ENCODE assay signal across 23 cellular contexts in the genomic region with DNA sequence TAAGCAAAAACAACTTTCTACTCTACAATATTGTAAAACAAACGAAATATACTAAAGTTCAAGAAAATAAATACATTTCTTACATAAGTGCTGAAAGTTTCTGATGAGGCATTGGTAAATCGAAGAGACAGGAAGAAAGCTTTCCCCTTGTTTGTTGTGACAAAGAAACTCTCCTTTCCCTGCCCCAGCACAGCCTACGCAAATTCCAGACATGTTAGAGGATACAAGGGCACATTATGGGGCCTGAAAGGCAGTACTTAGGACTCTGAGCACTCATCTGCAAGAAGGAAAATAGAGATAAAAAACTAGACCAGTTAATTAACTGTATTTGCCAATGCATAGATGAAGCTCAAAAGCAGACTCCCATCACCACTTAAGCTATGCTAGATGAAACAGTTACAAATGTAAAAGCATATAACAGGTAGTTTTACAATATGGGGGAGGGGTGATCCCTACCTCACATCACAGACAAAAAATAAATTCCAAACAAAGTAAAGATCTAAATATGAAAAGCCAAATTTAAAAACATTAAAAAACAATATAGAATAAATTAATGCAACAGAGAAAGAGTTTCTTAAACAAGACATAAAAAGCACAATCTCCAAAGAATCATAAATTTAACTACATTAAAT. TPM values are rescaled to one million over a fixed set of nuclear protein-coding genes. Genes with fewer than 3 reads are reported as not detected.
DNase-seq lines count a peak whose midpoint lies in the region; ATAC-seq and TF ChIP-seq lines count a peak whose summit lies in the region.
"Had no signal": no experiment of that assay in that cellular context is flagged by ENCODE, and none has a peak within 500 bp of the region (broad histone marks: within the 10 kb centered on the region; RNA-seq: fewer than 3 reads in every experiment).

No MANE protein-coding gene starts in this region.

- peaks cover 13% of the 10 kb centered on the region for H3K4me1 Mint-ChIP-seq in HFFc6 (ENCODE audit: low read depth)
- H3K4me1 Mint-ChIP-seq in MCF 10A (ENCODE audit: insufficient read depth, unreplicated experiment) = no peaks in the 10 kb centered on the region

- DNase-seq in HFFc6 (peak; percentile 8), MCF 10A (ENCODE audit: unreplicated experiment) (peak; percentile 20), hepatic stellate cell (ENCODE audit: low spot score) (peak; percentile 25), smooth muscle cell of the brain vasculature (ENCODE audit: low read depth, low spot score) (peak; percentile 15), H7 (no peak)
- DNase-seq: activated CD8-positive, alpha-beta memory T cell treated with anti-CD3 and anti-CD28 coated beads, Interleukin-2, amount 10 ng/mL, durations not matched to agents 7 days and 5 days; activated effector memory CD4-positive, alpha-beta T cell treated with Interleukin-2 at 50 U/mL for 16 hours; amygdala; cortex of kidney; erythroblast; Kasumi-1; left cardiac atrium; NCI-H1436; NCI-H226; ovary; small intestine; stimulated activated naive B cell treated with anti-CD40 and anti-IgM and Interleukin-4, amounts not matched to agents 10 μg/mL and 1 μg/mL and 100 μg/mL, for 72 hours; T-helper 1 cell; trophoblast cell had no signal

- H3K4me3 Mint-ChIP-seq in HFFc6 (no peak overlapping the region), MCF 10A (ENCODE audit: unreplicated experiment) (no peak overlapping the region)
- H3K4me3 Mint-ChIP-seq: activated CD8-positive, alpha-beta memory T cell treated with anti-CD3 and anti-CD28 coated beads, Interleukin-2, amount 10 ng/mL, durations not matched to agents 7 days and 5 days; stimulated activated naive B cell treated with anti-CD40 and anti-IgM and Interleukin-4, amounts not matched to agents 10 μg/mL and 1 μg/mL and 100 μg/mL, for 72 hours had no signal

- H3K27ac Mint-ChIP-seq in HFFc6 = peak overlapping the region; percentile 19; the same call in 1 of the 2 replicates
- no peak overlapping the region for H3K27ac Mint-ChIP-seq in MCF 10A (ENCODE audit: low read depth, unreplicated experiment)
- H3K27ac Mint-ChIP-seq: activated CD8-positive, alpha-beta memory T cell treated with anti-CD3 and anti-CD28 coated beads, Interleukin-2, amount 10 ng/mL, durations not matched to agents 7 days and 5 days; stimulated activated naive B cell treated with anti-CD40 and anti-IgM and Interleukin-4, amounts not matched to agents 10 μg/mL and 1 μg/mL and 100 μg/mL, for 72 hours had no signal

- CTCF ChIA-PET in MCF 10A (lab: Yijun Ruan, JAX) = interaction anchor here (0.5 to 1.4 kb wide), 7 partner anchors 9 to 88 kb away, joined by 3 to 19 read pairs (median 3); no protein-coding TSS in a partner anchor

- H3K36me3 ChIP-seq in H7 (replicated peaks; ENCODE audit: control insufficient read depth, insufficient read depth, low read length) = no peaks in the 10 kb centered on the region; the same call in 1 of the 2 replicates
- H3K36me3 ChIP-seq: ovary had no signal

- BruUV-seq in MCF 10A (replicated peaks; lab: Mats Ljungman, UMichigan) = no TSS peak

- H3K4me3 ChIP-seq in H7 (ENCODE audit: insufficient read depth, low read depth, low read length) = no peak overlapping the region
- H3K4me3 ChIP-seq: BLaER1 treated with 17β-estradiol and CSF1 and Interleukin-3, amounts not matched to agents 10 nM and 100 nM; hepatocyte; ovary had no signal

- no peaks in the 10 kb centered on the region for H3K27me3 ChIP-seq in H7 (ENCODE audit: control insufficient read depth, insufficient read depth, low read length)
- H3K27me3 ChIP-seq: BLaER1 treated with 17β-estradiol and CSF1 and Interleukin-3, amounts not matched to agents 10 nM and 100 nM; hepatocyte; ovary had no signal

- POLR2A ChIA-PET in MCF 10A (lab: Yijun Ruan, JAX) = interaction anchor here (0.5 to 2.4 kb wide), 5 partner anchors 8 to 818 kb away, joined by 3 to 11 read pairs (median 3); a partner anchor contains a TSS

- intact Hi-C loops in MCF 10A (cut with micrococcal nuclease) = no loop called here

- H3K36me3 Mint-ChIP-seq in HFFc6 (ENCODE audit: low read depth) = no peaks in the 10 kb centered on the region
- no peaks in the 10 kb centered on the region for H3K36me3 Mint-ChIP-seq in MCF 10A (ENCODE audit: insufficient read depth, unreplicated experiment)

- H3K27me3 Mint-ChIP-seq in HFFc6 (ENCODE audit: insufficient read depth) = peaks cover 2% of the 10 kb centered on the region; the same call in 1 of the 2 replicates
- no peaks in the 10 kb centered on the region for H3K27me3 Mint-ChIP-seq in MCF 10A (ENCODE audit: insufficient read depth, unreplicated experiment)
- H3K27me3 Mint-ChIP-seq: activated CD8-positive, alpha-beta memory T cell treated with anti-CD3 and anti-CD28 coated beads, Interleukin-2, amount 10 ng/mL, durations not matched to agents 7 days and 5 days; stimulated activated naive B cell treated with anti-CD40 and anti-IgM and Interleukin-4, amounts not matched to agents 10 μg/mL and 1 μg/mL and 100 μg/mL, for 72 hours had no signal

- no peak for ATAC-seq in HG03039 (IDR thresholded peaks at IDR 0.05; ENCODE audit: unreplicated experiment)
- ATAC-seq in HG03175 (IDR thresholded peaks at IDR 0.05; ENCODE audit: unreplicated experiment) = no peak
- ATAC-seq: activated CD8-positive, alpha-beta memory T cell treated with anti-CD3 and anti-CD28 coated beads, Interleukin-2, amount 10 ng/mL, durations not matched to agents 7 days and 5 days; left cardiac atrium; stimulated activated naive B cell treated with anti-CD40 and anti-IgM and Interleukin-4, amounts not matched to agents 10 μg/mL and 1 μg/mL and 100 μg/mL, for 72 hours had no signal

- TF ChIP-seq CTCF in HFFc6 (IDR thresholded peaks at IDR 0.05) (no peak), MCF 10A (IDR thresholded peaks at IDR 0.05; ENCODE audit: unreplicated experiment) (no peak)

- H3K9me3 Mint-ChIP-seq in HFFc6 (no peaks in the 10 kb centered on the region), MCF 10A (ENCODE audit: unreplicated experiment) (no peaks in the 10 kb centered on the region)

RNA-seq across cellular contexts. Expression of a gene that starts 21.8 kb away (rescaled TPM):
- total RNA-seq in HFFc6 (2021; fragmentation: NEBNext Ultra II Directional; extraction: Animal tissue kit (Norgen Biotek cat#: 25700)) = 10 to 100 TPM in 3 of 6 experiments, 1 to 10 TPM in 3; 5.2 to 12.3 (median 10.2) TPM
- total RNA-seq in MCF 10A (2022) = 10.6 and 11.7 TPM in 2 replicates
- total RNA-seq in H7 (2014; rRNA removed; shearing (Covaris generic)) = 38.7 and 54.0 TPM in 2 replicates

RNA-seq across cellular contexts. Expression of a gene that starts 48.4 kb away (rescaled TPM):
- 1 to 10 TPM in 4 of 6 experiments, under 1 TPM in 2; 0.82 to 1.3 (median 1.1) TPM for total RNA-seq in HFFc6 (2021; fragmentation: NEBNext Ultra II Directional; extraction: Animal tissue kit (Norgen Biotek cat#: 25700))
- total RNA-seq in MCF 10A (2022) = 1.9 and 2.1 TPM in 2 replicates
- total RNA-seq in H7 (2014; rRNA removed; shearing (Covaris generic)) = 5.2 and 6.2 TPM in 2 replicates
